8 cellular contexts compared by ENCODE assay signal in the genomic region with DNA sequence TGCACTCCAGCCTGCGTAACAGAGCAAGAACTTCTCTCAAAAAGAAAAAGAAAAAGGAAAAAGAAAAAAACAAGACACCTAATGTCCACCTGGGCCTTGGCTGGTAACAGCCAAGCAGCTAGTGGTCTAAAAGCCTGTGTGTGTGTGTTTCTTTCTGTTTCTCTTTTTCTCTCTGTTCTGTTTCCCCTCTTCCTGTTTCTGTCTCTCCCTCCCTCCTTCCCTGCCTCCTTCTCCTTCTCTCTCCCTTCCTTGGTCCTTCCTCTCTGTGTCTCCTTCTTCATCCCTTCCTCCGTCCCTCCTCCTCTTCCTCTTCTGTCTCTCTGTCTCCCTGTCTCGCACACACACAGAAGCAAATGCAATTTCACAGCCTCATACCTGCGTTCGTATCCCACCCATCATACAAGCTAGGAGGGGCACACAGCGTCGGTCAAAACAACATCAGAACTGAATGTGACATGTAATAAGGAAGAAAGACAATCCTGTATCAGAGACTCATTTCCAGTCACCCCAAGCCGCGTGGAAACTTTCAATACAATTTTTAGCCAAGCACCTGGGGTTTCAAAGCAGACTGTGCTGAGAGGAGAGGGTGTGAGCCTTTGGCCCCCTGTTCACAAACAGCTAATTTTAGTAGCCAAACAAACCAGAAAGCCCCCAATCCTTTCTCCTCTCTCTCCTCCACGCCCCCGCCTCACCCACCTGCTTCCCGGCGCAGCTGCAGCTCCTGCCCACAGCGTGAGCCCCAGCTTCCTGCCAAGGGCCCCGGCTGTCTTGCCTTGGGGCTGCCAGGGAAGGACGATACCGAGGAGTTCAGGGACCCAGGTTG. TPM values are rescaled to one million over a fixed set of nuclear protein-coding genes. Genes with fewer than 3 reads are reported as not detected.
DNase-seq lines count a peak whose midpoint lies in the region; ATAC-seq and TF ChIP-seq lines count a peak whose summit lies in the region.

No MANE protein-coding gene starts in this region.

- no peak overlapping the region for H3K18ac ChIP-seq in trophoblast cell (ENCODE audit: low read length)

- TF ChIP-seq CTCF in OCI-LY3 (IDR thresholded peaks at IDR 0.05; ENCODE audit: low read depth, low read length), result no peak
- no peak for TF ChIP-seq CTCF in thyroid gland (IDR thresholded peaks at IDR 0.05)

- H3K9ac ChIP-seq in OCI-LY3 (ENCODE audit: low read length) (peak overlapping the region; percentile 56), trophoblast cell (ENCODE audit: low read length) (no peak overlapping the region)

- H3K79me1 ChIP-seq in trophoblast cell (ENCODE audit: low read length), result no peaks in the 10 kb centered on the region

- no peak overlapping the region for H4K8ac ChIP-seq in trophoblast cell (ENCODE audit: low read depth, low read length)

- H3K4me2 ChIP-seq in OCI-LY3 (ENCODE audit: low read length) (peak overlapping the region; percentile 84), trophoblast cell (ENCODE audit: low read length) (no peak overlapping the region)

- no peaks in the 10 kb centered on the region for H3K27me3 ChIP-seq in OCI-LY3 (ENCODE audit: low read depth, low read length)
- no peaks in the 10 kb centered on the region for H3K27me3 ChIP-seq in thyroid gland
- H3K27me3 ChIP-seq in trophoblast cell (ENCODE audit: insufficient read depth, low read length), result no peaks in the 10 kb centered on the region

- 62 to 63% methylated on average over 15 to 16 of the region's 17 CpGs for WGBS in thyroid gland, 2 donors
- no CpG with 5 or more reads among the region's 17 CpGs for WGBS in trophoblast cell (ENCODE audit: extremely low coverage, insufficient coverage, insufficient read length)

- H3K9me3 Mint-ChIP-seq in stimulated activated naive CD8-positive, alpha-beta T cell treated with anti-CD3 and anti-CD28 coated beads, Interleukin-15, amount 100 ng/mL, for 72 hours, result no peaks in the 10 kb centered on the region

- no peak overlapping the region for H2BK120ac ChIP-seq in trophoblast cell (ENCODE audit: insufficient read depth, low read length, poor library complexity)

- H3K79me2 ChIP-seq in OCI-LY3 (ENCODE audit: low read length) (no peaks in the 10 kb centered on the region), trophoblast cell (ENCODE audit: control insufficient read depth, insufficient read depth, low read length, poor library complexity) (no peaks in the 10 kb centered on the region)

- H3K36me3 ChIP-seq in OCI-LY3 (replicated peaks; ENCODE audit: low read depth, low read length) (no peaks in the 10 kb centered on the region), thyroid gland (no peaks in the 10 kb centered on the region), trophoblast cell (ENCODE audit: control insufficient read depth in 1 of 2, insufficient read depth in 2 of 2, low read length in 2 of 2) (no peaks in the 10 kb centered on the region)

- H3K27ac ChIP-seq in OCI-LY3 (ENCODE audit: low read length), result peak overlapping the region; percentile 50
- H3K27ac ChIP-seq in thyroid gland, result no peak overlapping the region
- H3K27ac ChIP-seq in trophoblast cell (ENCODE audit: low read depth, low read length), result no peak overlapping the region

- H4K91ac ChIP-seq in trophoblast cell (ENCODE audit: low read depth, low read length), result no peak overlapping the region

- ATAC-seq in GM18511 (IDR thresholded peaks at IDR 0.05; ENCODE audit: unreplicated experiment) (peak; percentile 73), HG02610 (IDR thresholded peaks at IDR 0.05; ENCODE audit: unreplicated experiment) (peak; percentile 67), left lobe of liver (no peak)
- peak; percentile 86 for ATAC-seq in stimulated activated naive CD8-positive, alpha-beta T cell treated with anti-CD3 and anti-CD28 coated beads, Interleukin-15, amount 100 ng/mL, for 72 hours

- H3K4me3 Mint-ChIP-seq in stimulated activated naive CD8-positive, alpha-beta T cell treated with anti-CD3 and anti-CD28 coated beads, Interleukin-15, amount 100 ng/mL, for 72 hours, result peak overlapping the region; percentile 80 to 96

- H3K27me3 Mint-ChIP-seq in stimulated activated naive CD8-positive, alpha-beta T cell treated with anti-CD3 and anti-CD28 coated beads, Interleukin-15, amount 100 ng/mL, for 72 hours, result no peaks in the 10 kb centered on the region

- peaks cover 41% of the 10 kb centered on the region for H3K4me1 Mint-ChIP-seq in stimulated activated naive CD8-positive, alpha-beta T cell treated with anti-CD3 and anti-CD28 coated beads, Interleukin-15, amount 100 ng/mL, for 72 hours

- H2AK5ac ChIP-seq in trophoblast cell (ENCODE audit: low read length), result no peak overlapping the region

- H3K27ac Mint-ChIP-seq in stimulated activated naive CD8-positive, alpha-beta T cell treated with anti-CD3 and anti-CD28 coated beads, Interleukin-15, amount 100 ng/mL, for 72 hours, result peak overlapping the region; percentile 96 to 100

- no peak overlapping the region for H3K4ac ChIP-seq in trophoblast cell (ENCODE audit: low read depth, low read length)

- H2BK5ac ChIP-seq in trophoblast cell (ENCODE audit: low read depth, low read length, poor library complexity), result no peak overlapping the region

- TF ChIP-seq POLR2A in thyroid gland (IDR thresholded peaks at IDR 0.05), result no peak

- intact Hi-C loops in thyroid gland (cut with DNase I), result no loop called here

- no peak overlapping the region for H3K14ac ChIP-seq in trophoblast cell (ENCODE audit: low read length)

- DNase-seq in activated naive CD8-positive, alpha-beta T cell treated with anti-CD3 and anti-CD28 coated beads, Interleukin-2, amount 50 U/mL, for 16 hours (ENCODE audit: low read depth, low spot score), result peak; percentile 31
- DNase-seq in stimulated activated naive CD8-positive, alpha-beta T cell treated with anti-CD3 and anti-CD28 coated beads, Interleukin-15, amount 100 ng/mL, for 72 hours, result peak; percentile 50 to 79
- DNase-seq in left lobe of liver (ENCODE audit: low spot score), result no peak
- DNase-seq in thyroid gland, result no peak
- DNase-seq in trophoblast cell, result no peak

- peak overlapping the region; percentile 71 for H3K4me3 ChIP-seq in OCI-LY3 (ENCODE audit: low read length)
- H3K4me3 ChIP-seq in thyroid gland (replicated peaks in 1 of 3), result no peak overlapping the region
- H3K4me3 ChIP-seq in trophoblast cell (ENCODE audit: low read depth, low read length), result no peak overlapping the region

- peaks cover 26% of the 10 kb centered on the region for H3K4me1 ChIP-seq in OCI-LY3 (ENCODE audit: low read length)
- H3K4me1 ChIP-seq in thyroid gland, result no peaks in the 10 kb centered on the region
- H3K4me1 ChIP-seq in trophoblast cell (ENCODE audit: control insufficient read depth in 1 of 2, insufficient read depth in 2 of 2, low read length in 2 of 2), result no peaks in the 10 kb centered on the region

- H2BK12ac ChIP-seq in trophoblast cell (ENCODE audit: low read length), result no peak overlapping the region

- no peak overlapping the region for H4K12ac ChIP-seq in trophoblast cell (ENCODE audit: low read depth, low read length)

- no peaks in the 10 kb centered on the region for H4K20me1 ChIP-seq in OCI-LY3 (ENCODE audit: insufficient read depth, low read length)

- no peak overlapping the region for H3K23ac ChIP-seq in trophoblast cell (ENCODE audit: low read length)

- H2AFZ ChIP-seq in OCI-LY3 (ENCODE audit: low read depth, low read length) (peak overlapping the region; percentile 86), trophoblast cell (ENCODE audit: insufficient read depth, low read length, poor library complexity) (no peak overlapping the region)

- H3K9me3 ChIP-seq in OCI-LY3 (ENCODE audit: insufficient read depth, low read length), result no peaks in the 10 kb centered on the region; the same call in 1 of the 2 replicates
- H3K9me3 ChIP-seq in thyroid gland, result no peaks in the 10 kb centered on the region
- no peaks in the 10 kb centered on the region for H3K9me3 ChIP-seq in trophoblast cell (ENCODE audit: insufficient read depth, low read depth, low read length)

RNA-seq across cellular contexts. Expression of gene GNA12, which starts 50.2 kb away (rescaled TPM):
- total RNA-seq in left lobe of liver (16.2 TPM), thyroid gland (10 to 100 TPM; 17.9 to 33.3 (median 21.7) TPM)
- 166 and 173 TPM in 2 replicates for polyA plus RNA-seq in trophoblast cell (2013)

Comparison
In these comparisons a context has a peak if more than half of its experiments do, and no peak if none do; other contexts are left out.
1. DNase-seq: peak in activated naive CD8-positive, alpha-beta T cell treated with anti-CD3 and anti-CD28 coated beads, Interleukin-2, amount 50 U/mL, for 16 hours (single experiment) and stimulated activated naive CD8-positive, alpha-beta T cell treated with anti-CD3 and anti-CD28 coated beads, Interleukin-15, amount 100 ng/mL, for 72 hours (2 of 2); none in left lobe of liver (single experiment), thyroid gland (0 of 2) and trophoblast cell (0 of 2).